Comparison of ENCODE assay signal across 1 cellular context in genomic region chr5:149878371-149878770, GRCh38.
TF ChIP-seq lines count a peak whose summit lies in the region.

No MANE protein-coding gene starts in this region.

TF ChIP-seq in HepG2, 621 proteins besides CTCF, POLR2A, EP300 and RAD21 (continued from another document and continues in another):
- no peak for TF ChIP-seq ZBED4 (CRISPR knock-in tag; IDR thresholded peaks at IDR 0.05; ENCODE audit: borderline replicate concordance)
- TF ChIP-seq ZC3H4 (CRISPR knock-in tag; IDR thresholded peaks at IDR 0.05; ENCODE audit: borderline replicate concordance) = no peak
- TF ChIP-seq ZNF761 (CRISPR knock-in tag; conservative IDR thresholded peaks at IDR 0.05) = no peak
- TF ChIP-seq MIER3 (CRISPR knock-in tag; IDR thresholded peaks at IDR 0.05; ENCODE audit: borderline replicate concordance) = no peak
- TF ChIP-seq SNRNP70 (IDR thresholded peaks at IDR 0.05; ENCODE audit: low read depth, low read length) = no peak
- TF ChIP-seq PAWR (CRISPR knock-in tag; IDR thresholded peaks at IDR 0.05; ENCODE audit: borderline replicate concordance) = no peak
- no peak for TF ChIP-seq ZNF552 (CRISPR knock-in tag; IDR thresholded peaks at IDR 0.05; ENCODE audit: borderline replicate concordance)
- no peak for TF ChIP-seq DZIP1 (CRISPR knock-in tag; IDR thresholded peaks at IDR 0.05)
- TF ChIP-seq MTF1 (CRISPR knock-in tag; IDR thresholded peaks at IDR 0.05) = no peak
- no peak for TF ChIP-seq TIGD3 (CRISPR knock-in tag; IDR thresholded peaks at IDR 0.05; ENCODE audit: borderline replicate concordance)
- no peak for TF ChIP-seq SRF (IDR thresholded peaks at IDR 0.05; ENCODE audit: low read depth, low read length)
- no peak for TF ChIP-seq ZBTB33 (CRISPR knock-in tag; IDR thresholded peaks at IDR 0.05)
- TF ChIP-seq SRSF4 (IDR thresholded peaks at IDR 0.05; ENCODE audit: low read depth, low read length, poor library complexity, severe bottlenecking) = no peak
- TF ChIP-seq ZNF20 (CRISPR knock-in tag; IDR thresholded peaks at IDR 0.05) = no peak
- no peak for TF ChIP-seq IKZF1 (IDR thresholded peaks at IDR 0.05)
- TF ChIP-seq SKIL (CRISPR knock-in tag; IDR thresholded peaks at IDR 0.05; ENCODE audit: borderline replicate concordance) = no peak
- TF ChIP-seq ZNF543 (CRISPR knock-in tag; IDR thresholded peaks at IDR 0.05) = no peak
- TF ChIP-seq SKI (IDR thresholded peaks at IDR 0.05; ENCODE audit: partially characterized antibody) = no peak
- no peak for TF ChIP-seq NR2C2 (CRISPR knock-in tag; IDR thresholded peaks at IDR 0.05; ENCODE audit: borderline replicate concordance)
- TF ChIP-seq ARID5B (CRISPR knock-in tag; IDR thresholded peaks at IDR 0.05) = peak; percentile 40; the same call in 1 of the 2 replicates
- TF ChIP-seq ZNF350 (CRISPR knock-in tag; IDR thresholded peaks at IDR 0.05; ENCODE audit: borderline replicate concordance, low read depth) = no peak
- TF ChIP-seq MLLT10 (CRISPR knock-in tag; IDR thresholded peaks at IDR 0.05) = no peak
- no peak for TF ChIP-seq ZEB1 (IDR thresholded peaks at IDR 0.05; ENCODE audit: insufficient replicate concordance, low read depth)
- no peak for TF ChIP-seq SOX6 (IDR thresholded peaks at IDR 0.05)
- peak; percentile 50 for TF ChIP-seq SOX6 (CRISPR knock-in tag; IDR thresholded peaks at IDR 0.05)
- TF ChIP-seq ISX (CRISPR knock-in tag; conservative IDR thresholded peaks at IDR 0.05) = no peak
- peak; percentile 46; the same call in 1 of the 2 replicates for TF ChIP-seq HMG20A (CRISPR knock-in tag; IDR thresholded peaks at IDR 0.05; ENCODE audit: borderline replicate concordance)
- TF ChIP-seq TEAD3 (CRISPR knock-in tag; optimal IDR thresholded peaks at IDR 0.05; ENCODE audit: borderline replicate concordance) = no peak
- peak; percentile 28; the same call in 1 of the 2 replicates for TF ChIP-seq TCF7 (IDR thresholded peaks at IDR 0.05; ENCODE audit: low read depth)
- no peak for TF ChIP-seq SNAI1 (CRISPR knock-in tag; IDR thresholded peaks at IDR 0.05; ENCODE audit: borderline replicate concordance)
- no peak for TF ChIP-seq ZNF512 (CRISPR knock-in tag; IDR thresholded peaks at IDR 0.05)
- no peak for TF ChIP-seq AGO2 (optimal IDR thresholded peaks at IDR 0.05; ENCODE audit: low read depth, low read length)
- TF ChIP-seq FOXK1 (CRISPR knock-in tag; IDR thresholded peaks at IDR 0.05; ENCODE audit: borderline replicate concordance, low read depth) = 0 out of 2 replicates have a peak, but pooled peaks have one; percentile 23
- no peak for TF ChIP-seq MXI1 (IDR thresholded peaks at IDR 0.05; ENCODE audit: borderline replicate concordance, low read depth, low read length)
- TF ChIP-seq FOXA3 (CRISPR knock-in tag; IDR thresholded peaks at IDR 0.05) = peak; percentile 66; the same call in 1 of the 2 replicates
- TF ChIP-seq, protein P1, sequence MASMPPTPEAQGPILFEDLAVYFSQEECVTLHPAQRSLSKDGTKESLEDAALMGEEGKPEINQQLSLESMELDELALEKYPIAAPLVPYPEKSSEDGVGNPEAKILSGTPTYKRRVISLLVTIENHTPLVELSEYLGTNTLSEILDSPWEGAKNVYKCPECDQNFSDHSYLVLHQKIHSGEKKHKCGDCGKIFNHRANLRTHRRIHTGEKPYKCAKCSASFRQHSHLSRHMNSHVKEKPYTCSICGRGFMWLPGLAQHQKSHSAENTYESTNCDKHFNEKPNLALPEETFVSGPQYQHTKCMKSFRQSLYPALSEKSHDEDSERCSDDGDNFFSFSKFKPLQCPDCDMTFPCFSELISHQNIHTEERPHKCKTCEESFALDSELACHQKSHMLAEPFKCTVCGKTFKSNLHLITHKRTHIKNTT (CRISPR knock-in tag; IDR thresholded peaks at IDR 0.05) = no peak
- no peak for TF ChIP-seq SRY (CRISPR knock-in tag; IDR thresholded peaks at IDR 0.05)
- no peak for TF ChIP-seq MED1 (CRISPR knock-in tag; IDR thresholded peaks at IDR 0.05)
- TF ChIP-seq ZNF780A (CRISPR knock-in tag; IDR thresholded peaks at IDR 0.05) = no peak
- TF ChIP-seq SALL1 (CRISPR knock-in tag; IDR thresholded peaks at IDR 0.05) = peak; percentile 47
- no peak for TF ChIP-seq SIX1 (CRISPR knock-in tag; IDR thresholded peaks at IDR 0.05; ENCODE audit: borderline replicate concordance)
- TF ChIP-seq ZNF484 (CRISPR knock-in tag; IDR thresholded peaks at IDR 0.05; ENCODE audit: borderline replicate concordance, low read depth) = no peak
- no peak for TF ChIP-seq CHD2 (IDR thresholded peaks at IDR 0.05; ENCODE audit: low read depth, low read length)
- no peak for TF ChIP-seq RAD51 (IDR thresholded peaks at IDR 0.05; ENCODE audit: borderline replicate concordance)
- no peak for TF ChIP-seq NKX3-1 (CRISPR knock-in tag; IDR thresholded peaks at IDR 0.05)
- no peak for TF ChIP-seq ZFP36L1 (CRISPR knock-in tag; IDR thresholded peaks at IDR 0.05)
- TF ChIP-seq HNRNPUL1 (IDR thresholded peaks at IDR 0.05; ENCODE audit: low read depth, low read length) = no peak
- no peak for TF ChIP-seq DPF2 (CRISPR knock-in tag; IDR thresholded peaks at IDR 0.05; ENCODE audit: borderline replicate concordance, low read depth)
- no peak for TF ChIP-seq DNMT1 (CRISPR knock-in tag; IDR thresholded peaks at IDR 0.05)
- TF ChIP-seq SPEN (CRISPR knock-in tag; IDR thresholded peaks at IDR 0.05; ENCODE audit: low read depth) = no peak
- no peak for TF ChIP-seq TBP (CRISPR knock-in tag; IDR thresholded peaks at IDR 0.05)
- TF ChIP-seq YY1 (IDR thresholded peaks at IDR 0.05; ENCODE audit: insufficient read depth, insufficient replicate concordance, low read depth, low read length) = no peak
